ENCODE assay signal across 14 cellular contexts in genomic region chr1:164630626-164631396, GRCh38.
DNase-seq lines count a peak whose midpoint lies in the region; ATAC-seq and TF ChIP-seq lines count a peak whose summit lies in the region.
"Had no signal": no experiment of that assay in that cellular context is flagged by ENCODE, and none has a peak within 500 bp of the region (broad histone marks: within the 10 kb centered on the region; RNA-seq: fewer than 3 reads in every experiment).

No MANE protein-coding gene starts in this region.

- CTCF ChIA-PET in WTC11 (lab: Charles Lee), result interaction anchor here (0.7 to 1.2 kb wide), 4 partner anchors 9 to 310 kb away, joined by 3 to 4 read pairs (median 4); no protein-coding TSS in a partner anchor

- no peaks in the 10 kb centered on the region for H3K27me3 Mint-ChIP-seq in WTC11 (ENCODE audit: low read depth)
- H3K27me3 Mint-ChIP-seq: IgD-negative memory B cell had no signal

- ATAC-seq in WTC11 (0 out of 2 replicates have a peak, but pooled peaks have one; percentile 10), left ventricle myocardium superior (peak; percentile 14), sciatic nerve (peak; percentile 19)

- H3K27ac Mint-ChIP-seq in WTC11, result peak overlapping the region; percentile 57; the same call in 1 of the 2 replicates
- H3K27ac Mint-ChIP-seq: activated naive CD4-positive, alpha-beta T cell treated with anti-CD3 and anti-CD28 coated beads for 36 hours had no signal

- POLR2A ChIA-PET in WTC11 (lab: Charles Lee), result no interaction called here

- TF ChIP-seq CTCF in WTC11 (IDR thresholded peaks at IDR 0.05), result no peak

- no peaks in the 10 kb centered on the region for H3K9me3 Mint-ChIP-seq in WTC11
- H3K9me3 Mint-ChIP-seq: activated naive CD4-positive, alpha-beta T cell treated with anti-CD3 and anti-CD28 coated beads for 36 hours had no signal

- no peak overlapping the region for H3K4me3 Mint-ChIP-seq in WTC11
- H3K4me3 Mint-ChIP-seq: activated naive CD4-positive, alpha-beta T cell treated with anti-CD3 and anti-CD28 coated beads for 36 hours; IgD-negative memory B cell had no signal

- H3K4me1 Mint-ChIP-seq in WTC11, result peaks cover 58% of the 10 kb centered on the region
- H3K4me1 Mint-ChIP-seq: IgD-negative memory B cell had no signal

- peak; percentile 15 for DNase-seq in NCI-H2227 (lab: John Stamatoyannopoulos, UW; ENCODE audit: unreplicated experiment)
- DNase-seq in NCI-H2227 treated with DMSO at 0.1 percent for 48 hours (lab: John Stamatoyannopoulos, UW), result no peak
- no peak for DNase-seq in WTC11 (ENCODE audit: low spot score)
- DNase-seq in left ventricle myocardium superior, result no peak
- no peak for DNase-seq in sciatic nerve (ENCODE audit: low spot score)
- no peak for DNase-seq in activated T-cell treated with anti-CD3 and anti-CD28 coated beads, Interleukin-2, amount 50 U/mL, for 48 hours
- no peak for DNase-seq in nucleus accumbens (lab: John Stamatoyannopoulos, UW)
- no peak for DNase-seq in T-helper 9 cell
- DNase-seq: activated naive CD4-positive, alpha-beta T cell treated with anti-CD3 and anti-CD28 coated beads for 36 hours; effector CD8-positive, alpha-beta T cell; heart right ventricle; lower lobe of right lung; NCI-H1694 had no signal

- H3K36me3 Mint-ChIP-seq in WTC11, result peaks cover 7% of the 10 kb centered on the region; the same call in 1 of the 2 replicates
- H3K36me3 Mint-ChIP-seq: IgD-negative memory B cell had no signal

- intact Hi-C loops in left ventricle myocardium superior (cut with micrococcal nuclease), result loop anchor here (10.0 kb wide), 1 partner anchor 74 kb away; no protein-coding TSS in a partner anchor
- intact Hi-C loops in sciatic nerve (cut with DNase I), result no loop called here

TF ChIP-seq in WTC11, 78 proteins besides CTCF, POLR2A, EP300 and RAD21:
- TF ChIP-seq, protein P1, sequence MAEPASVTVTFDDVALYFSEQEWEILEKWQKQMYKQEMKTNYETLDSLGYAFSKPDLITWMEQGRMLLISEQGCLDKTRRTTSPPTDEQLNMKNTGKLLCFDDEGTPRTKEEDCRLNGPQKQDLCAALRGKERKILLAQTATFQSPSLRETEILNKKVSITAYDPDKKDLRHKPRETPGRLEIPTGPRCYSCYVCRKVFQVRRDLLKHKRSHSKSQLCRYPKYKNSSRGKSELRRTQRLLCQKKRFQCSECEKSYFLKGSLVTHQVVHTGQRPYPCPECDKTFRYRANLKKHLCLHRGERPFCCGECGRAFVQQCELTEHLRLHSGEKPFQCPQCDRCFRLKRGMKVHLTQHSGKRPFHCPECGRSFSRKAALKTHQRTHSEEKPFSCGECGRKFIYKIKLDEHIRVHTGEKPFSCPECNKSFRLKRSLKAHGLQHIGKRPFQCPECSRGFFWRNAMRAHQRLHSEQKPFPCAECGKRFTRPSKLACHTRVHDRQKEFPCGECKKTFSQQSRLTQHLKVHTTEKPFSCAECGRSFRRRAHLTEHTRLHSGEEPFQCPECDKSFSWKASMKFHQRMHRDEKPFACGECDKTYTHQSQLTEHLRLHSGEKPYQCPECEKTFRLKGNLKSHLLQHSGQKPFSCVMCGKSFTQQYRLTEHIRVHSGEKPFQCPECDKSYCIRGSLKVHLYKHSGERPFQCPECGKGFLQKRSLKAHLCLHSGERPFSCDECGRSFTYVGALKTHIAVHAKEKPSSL (CRISPR knock-in tag; conservative IDR thresholded peaks at IDR 0.05), result no peak
- TF ChIP-seq ATF1 (CRISPR knock-in tag; IDR thresholded peaks at IDR 0.05) (no peak), RORB (CRISPR knock-in tag; IDR thresholded peaks at IDR 0.05) (no peak), ERG (CRISPR knock-in tag; IDR thresholded peaks at IDR 0.05) (no peak), ZBTB43 (CRISPR knock-in tag; IDR thresholded peaks at IDR 0.05) (no peak), ZNF317 (CRISPR knock-in tag; IDR thresholded peaks at IDR 0.05; ENCODE audit: borderline replicate concordance, low read depth) (no peak), HMGA2 (CRISPR knock-in tag; IDR thresholded peaks at IDR 0.05) (no peak), MXD4 (CRISPR knock-in tag; IDR thresholded peaks at IDR 0.05; ENCODE audit: borderline replicate concordance) (no peak), SMAD3 (CRISPR knock-in tag; IDR thresholded peaks at IDR 0.05; ENCODE audit: borderline replicate concordance) (no peak), MYBL2 (CRISPR knock-in tag; IDR thresholded peaks at IDR 0.05) (no peak), TEAD1 (CRISPR knock-in tag; IDR thresholded peaks at IDR 0.05) (no peak)
- TF ChIP-seq, protein P2, sequence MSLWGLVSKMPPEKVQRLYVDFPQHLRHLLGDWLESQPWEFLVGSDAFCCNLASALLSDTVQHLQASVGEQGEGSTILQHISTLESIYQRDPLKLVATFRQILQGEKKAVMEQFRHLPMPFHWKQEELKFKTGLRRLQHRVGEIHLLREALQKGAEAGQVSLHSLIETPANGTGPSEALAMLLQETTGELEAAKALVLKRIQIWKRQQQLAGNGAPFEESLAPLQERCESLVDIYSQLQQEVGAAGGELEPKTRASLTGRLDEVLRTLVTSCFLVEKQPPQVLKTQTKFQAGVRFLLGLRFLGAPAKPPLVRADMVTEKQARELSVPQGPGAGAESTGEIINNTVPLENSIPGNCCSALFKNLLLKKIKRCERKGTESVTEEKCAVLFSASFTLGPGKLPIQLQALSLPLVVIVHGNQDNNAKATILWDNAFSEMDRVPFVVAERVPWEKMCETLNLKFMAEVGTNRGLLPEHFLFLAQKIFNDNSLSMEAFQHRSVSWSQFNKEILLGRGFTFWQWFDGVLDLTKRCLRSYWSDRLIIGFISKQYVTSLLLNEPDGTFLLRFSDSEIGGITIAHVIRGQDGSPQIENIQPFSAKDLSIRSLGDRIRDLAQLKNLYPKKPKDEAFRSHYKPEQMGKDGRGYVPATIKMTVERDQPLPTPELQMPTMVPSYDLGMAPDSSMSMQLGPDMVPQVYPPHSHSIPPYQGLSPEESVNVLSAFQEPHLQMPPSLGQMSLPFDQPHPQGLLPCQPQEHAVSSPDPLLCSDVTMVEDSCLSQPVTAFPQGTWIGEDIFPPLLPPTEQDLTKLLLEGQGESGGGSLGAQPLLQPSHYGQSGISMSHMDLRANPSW (CRISPR knock-in tag; conservative IDR thresholded peaks at IDR 0.05; ENCODE audit: low read depth), result no peak
- TF ChIP-seq, protein P3, sequence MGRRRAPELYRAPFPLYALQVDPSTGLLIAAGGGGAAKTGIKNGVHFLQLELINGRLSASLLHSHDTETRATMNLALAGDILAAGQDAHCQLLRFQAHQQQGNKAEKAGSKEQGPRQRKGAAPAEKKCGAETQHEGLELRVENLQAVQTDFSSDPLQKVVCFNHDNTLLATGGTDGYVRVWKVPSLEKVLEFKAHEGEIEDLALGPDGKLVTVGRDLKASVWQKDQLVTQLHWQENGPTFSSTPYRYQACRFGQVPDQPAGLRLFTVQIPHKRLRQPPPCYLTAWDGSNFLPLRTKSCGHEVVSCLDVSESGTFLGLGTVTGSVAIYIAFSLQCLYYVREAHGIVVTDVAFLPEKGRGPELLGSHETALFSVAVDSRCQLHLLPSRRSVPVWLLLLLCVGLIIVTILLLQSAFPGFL (CRISPR knock-in tag; IDR thresholded peaks at IDR 0.05; ENCODE audit: borderline replicate concordance), result no peak
- TF ChIP-seq, protein P4, sequence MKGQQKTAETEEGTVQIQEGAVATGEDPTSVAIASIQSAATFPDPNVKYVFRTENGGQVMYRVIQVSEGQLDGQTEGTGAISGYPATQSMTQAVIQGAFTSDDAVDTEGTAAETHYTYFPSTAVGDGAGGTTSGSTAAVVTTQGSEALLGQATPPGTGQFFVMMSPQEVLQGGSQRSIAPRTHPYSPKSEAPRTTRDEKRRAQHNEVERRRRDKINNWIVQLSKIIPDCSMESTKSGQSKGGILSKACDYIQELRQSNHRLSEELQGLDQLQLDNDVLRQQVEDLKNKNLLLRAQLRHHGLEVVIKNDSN (CRISPR knock-in tag; IDR thresholded peaks at IDR 0.05), result no peak
